ENCODE assay signal across 8 cellular contexts in the genomic region with DNA sequence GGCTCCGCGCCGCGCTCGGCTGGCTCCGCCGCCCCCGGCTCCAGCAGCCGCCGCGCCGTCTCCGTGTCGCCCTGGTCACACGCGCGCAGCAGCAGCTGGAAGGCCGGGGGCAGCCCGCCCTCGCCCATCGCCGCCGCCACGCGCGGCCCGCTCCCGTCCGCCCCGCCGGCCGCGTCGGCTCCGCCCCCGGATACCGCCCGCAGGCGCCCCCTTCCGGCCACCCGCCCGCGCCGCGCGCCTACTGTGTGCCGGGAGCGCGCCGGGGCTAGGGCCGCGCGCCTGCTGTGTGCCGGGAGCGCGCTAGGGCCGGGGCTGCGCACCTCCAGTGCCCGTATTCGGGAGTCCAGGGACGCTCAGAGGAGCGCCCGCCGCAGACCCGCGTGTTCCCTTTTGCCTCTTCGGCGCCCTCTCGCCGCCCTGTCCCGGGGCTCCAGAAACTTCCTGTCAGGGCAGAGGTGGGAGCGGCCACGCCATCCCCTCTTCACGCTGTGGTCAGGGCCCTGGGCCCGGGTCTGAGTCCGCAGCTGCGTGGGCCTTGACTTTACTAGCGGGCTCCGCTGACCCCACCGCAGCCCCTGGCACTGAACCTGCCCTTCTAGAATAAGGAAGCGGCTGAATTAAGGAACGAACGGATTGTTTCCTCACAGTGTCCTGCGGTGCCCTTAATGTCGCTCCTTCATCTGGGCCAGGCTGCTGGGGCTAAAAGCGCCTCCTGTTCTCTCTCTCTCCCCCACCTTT. TPM values are rescaled to one million over a fixed set of nuclear protein-coding genes. Genes with fewer than 3 reads are reported as not detected.
DNase-seq lines count a peak whose midpoint lies in the region; ATAC-seq and TF ChIP-seq lines count a peak whose summit lies in the region.

TSS of gene ANKS6 (minus strand) at position 192 of the 738 bp plus-strand sequence. CDS start at position 128, 64 bp downstream.

- H3K4me1 ChIP-seq in foreskin keratinocyte = no peaks in the 10 kb centered on the region
- peaks cover 23% of the 10 kb centered on the region for H3K4me1 ChIP-seq in neural progenitor cell
- H3K4me1 ChIP-seq in stomach smooth muscle (ENCODE audit: control insufficient read depth, insufficient read depth, low read length) = peaks cover 22% of the 10 kb centered on the region

- peaks cover 4% of the 10 kb centered on the region for H3K27me3 Mint-ChIP-seq in neural progenitor cell (ENCODE audit: insufficient read depth, low read depth)

- H3K9me3 ChIP-seq in neural progenitor cell (ENCODE audit: low read depth) (no peaks in the 10 kb centered on the region), stomach smooth muscle (ENCODE audit: control insufficient read depth in 2 of 2, low read length in 2 of 2) (no peaks in the 10 kb centered on the region)

- DNase-seq in COLO668 (lab: John Stamatoyannopoulos, UW; ENCODE audit: unreplicated experiment) (peak; percentile 92), HL-60 (ENCODE audit: low read depth in 1 of 2, low spot score in 1 of 2) (peak; percentile 61 to 62), RPMI8226 (peak; percentile 66), activated gamma-delta T cell (lab: John Stamatoyannopoulos, UW) (peak; percentile 68), foreskin keratinocyte (peak in 1 of 2 donors; percentile 28), neural progenitor cell (ENCODE audit: low spot score) (peak; percentile 93)

- H4K20me1 ChIP-seq in neural progenitor cell (ENCODE audit: low read depth) = peaks cover 33% of the 10 kb centered on the region

- peak within 1 kb of the TSS; percentile 51 for H3K27ac ChIP-seq in HL-60 (replicated peaks)
- no peak within 1 kb of the TSS for H3K27ac ChIP-seq in foreskin keratinocyte
- H3K27ac ChIP-seq in neural progenitor cell = no peak within 1 kb of the TSS
- H3K27ac ChIP-seq in stomach smooth muscle (ENCODE audit: low read length) = peak within 1 kb of the TSS; percentile 87

- H3F3A ChIP-seq in neural progenitor cell (ENCODE audit: low read depth) = peaks cover 6% of the 10 kb centered on the region

- peaks cover 5% of the 10 kb centered on the region for H3K27me3 ChIP-seq in HL-60 (ENCODE audit: insufficient read depth, poor library complexity, severe bottlenecking)
- H3K27me3 ChIP-seq in foreskin keratinocyte = no peaks in the 10 kb centered on the region
- peaks cover 24% of the 10 kb centered on the region for H3K27me3 ChIP-seq in neural progenitor cell
- H3K27me3 ChIP-seq in stomach smooth muscle (ENCODE audit: control insufficient read depth in 1 of 2, insufficient read depth in 2 of 2, low read length in 2 of 2) = no peaks in the 10 kb centered on the region

- H3K4me1 Mint-ChIP-seq in neural progenitor cell = peaks cover 31% of the 10 kb centered on the region

- H3K79me2 ChIP-seq in neural progenitor cell (ENCODE audit: low read depth) = peaks cover 34% of the 10 kb centered on the region

- H3K4me3 Mint-ChIP-seq in neural progenitor cell = peak within 1 kb of the TSS; percentile 79

- peaks cover 13% of the 10 kb centered on the region for H3K9me3 Mint-ChIP-seq in neural progenitor cell

- H3K9ac ChIP-seq in neural progenitor cell (no peak within 1 kb of the TSS), stomach smooth muscle (ENCODE audit: low read length in 2 of 2) (peak within 1 kb of the TSS; percentile 86 to 94)

- H3K4me3 ChIP-seq in HL-60 (replicated peaks; ENCODE audit: insufficient read depth, low read length) = peak within 1 kb of the TSS; percentile 62
- H3K4me3 ChIP-seq in neural progenitor cell = peak within 1 kb of the TSS; percentile 67
- H3K4me3 ChIP-seq in stomach smooth muscle (ENCODE audit: low read length in 2 of 2) = peak within 1 kb of the TSS; percentile 69 to 76

- TF ChIP-seq CTCF in HL-60 (IDR thresholded peaks at IDR 0.05; ENCODE audit: insufficient read depth, low read length) (no peak), foreskin keratinocyte (conservative IDR thresholded peaks at IDR 0.05) (peak; percentile 73), neural progenitor cell (IDR thresholded peaks at IDR 0.05) (peak; percentile 55)

- H3K4me2 ChIP-seq in neural progenitor cell = peak within 1 kb of the TSS; percentile 97

- peak; percentile 83 for ATAC-seq in GM19455 (IDR thresholded peaks at IDR 0.05; ENCODE audit: unreplicated experiment)
- ATAC-seq in foreskin keratinocyte = peak; percentile 90

- H3K36me3 ChIP-seq in neural progenitor cell = no peaks in the 10 kb centered on the region
- peaks cover 0 to 6% of the 10 kb centered on the region in 2 donors for H3K36me3 ChIP-seq in stomach smooth muscle (ENCODE audit: control insufficient read depth in 2 of 2, insufficient read depth in 2 of 2, low read length in 2 of 2)

- peaks cover 9% of the 10 kb centered on the region for H3K36me3 Mint-ChIP-seq in neural progenitor cell

- no peak within 1 kb of the TSS for H3K27ac Mint-ChIP-seq in neural progenitor cell

- H2AFZ ChIP-seq in neural progenitor cell (replicated peaks) = peak within 1 kb of the TSS; percentile 100

RNA-seq across cellular contexts. Expression of gene ANKS6, which starts in this region (rescaled TPM):
- total RNA-seq in foreskin keratinocyte (17.0 and 17.5 TPM in 2 replicates), neural progenitor cell (ENCODE audit: low replicate concordance) (16.0 and 44.3 TPM in 2 replicates)
- polyA plus RNA-seq in foreskin keratinocyte = 15.3 and 17.7 TPM in 2 replicates

Comparison
In these comparisons a context has a peak if more than half of its experiments do, and no peak if none do; other contexts are left out.
1. H3K27ac ChIP-seq: peak in HL-60 (single experiment) and stomach smooth muscle (single experiment); none in foreskin keratinocyte (single experiment) and neural progenitor cell (single experiment).
2. Peak in every context shown above with its lines, with median percentiles within 50 percentile points of each other: H3K4me3 ChIP-seq.